ENCODE assay signal across 2 cellular contexts in genomic region chrX:12948495-12948894, GRCh38.
TF ChIP-seq lines count a peak whose summit lies in the region.

No MANE protein-coding gene starts in this region.

TF ChIP-seq in IMR-90, 13 proteins besides CTCF, POLR2A, EP300 and RAD21:
- TF ChIP-seq MAFK (IDR thresholded peaks at IDR 0.05; ENCODE audit: low read depth, low read length) (no peak), SMC3 (IDR thresholded peaks at IDR 0.05; ENCODE audit: low read depth, low read length) (no peak), FOS (IDR thresholded peaks at IDR 0.05; ENCODE audit: low read depth, low read length) (no peak), NFE2L2 (IDR thresholded peaks at IDR 0.05; ENCODE audit: low read depth, low read length) (no peak), MXI1 (IDR thresholded peaks at IDR 0.05; ENCODE audit: borderline replicate concordance, low read depth, low read length) (no peak), MAZ (IDR thresholded peaks at IDR 0.05; ENCODE audit: borderline replicate concordance, low read depth, low read length) (no peak), CEBPB (IDR thresholded peaks at IDR 0.05; ENCODE audit: low read depth, low read length) (no peak), RFX5 (IDR thresholded peaks at IDR 0.05; ENCODE audit: low read depth, low read length) (no peak), USF2 (IDR thresholded peaks at IDR 0.05; ENCODE audit: low read depth, low read length) (no peak), BHLHE40 (IDR thresholded peaks at IDR 0.05; ENCODE audit: low read depth, low read length) (no peak), CHD1 (IDR thresholded peaks at IDR 0.05; ENCODE audit: low read depth, low read length) (no peak), RCOR1 (IDR thresholded peaks at IDR 0.05; ENCODE audit: insufficient replicate concordance, low read length) (no peak)
- TF ChIP-seq, protein P1, sequence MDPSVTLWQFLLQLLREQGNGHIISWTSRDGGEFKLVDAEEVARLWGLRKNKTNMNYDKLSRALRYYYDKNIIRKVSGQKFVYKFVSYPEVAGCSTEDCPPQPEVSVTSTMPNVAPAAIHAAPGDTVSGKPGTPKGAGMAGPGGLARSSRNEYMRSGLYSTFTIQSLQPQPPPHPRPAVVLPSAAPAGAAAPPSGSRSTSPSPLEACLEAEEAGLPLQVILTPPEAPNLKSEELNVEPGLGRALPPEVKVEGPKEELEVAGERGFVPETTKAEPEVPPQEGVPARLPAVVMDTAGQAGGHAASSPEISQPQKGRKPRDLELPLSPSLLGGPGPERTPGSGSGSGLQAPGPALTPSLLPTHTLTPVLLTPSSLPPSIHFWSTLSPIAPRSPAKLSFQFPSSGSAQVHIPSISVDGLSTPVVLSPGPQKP (IDR thresholded peaks at IDR 0.05; ENCODE audit: borderline replicate concordance, low read depth, low read length), result no peak

TF ChIP-seq in GM12878, 131 proteins besides CTCF, POLR2A, EP300 and RAD21:
- 0 out of 2 replicates have a peak, but pooled peaks have one; percentile 25 for TF ChIP-seq ATF7 (IDR thresholded peaks at IDR 0.05; ENCODE audit: low read depth)
- TF ChIP-seq IKZF2 (IDR thresholded peaks at IDR 0.05), result peak in 1 of 2 experiments; percentile 51; a peak in 2 of 4 replicates
- TF ChIP-seq, protein P2, sequence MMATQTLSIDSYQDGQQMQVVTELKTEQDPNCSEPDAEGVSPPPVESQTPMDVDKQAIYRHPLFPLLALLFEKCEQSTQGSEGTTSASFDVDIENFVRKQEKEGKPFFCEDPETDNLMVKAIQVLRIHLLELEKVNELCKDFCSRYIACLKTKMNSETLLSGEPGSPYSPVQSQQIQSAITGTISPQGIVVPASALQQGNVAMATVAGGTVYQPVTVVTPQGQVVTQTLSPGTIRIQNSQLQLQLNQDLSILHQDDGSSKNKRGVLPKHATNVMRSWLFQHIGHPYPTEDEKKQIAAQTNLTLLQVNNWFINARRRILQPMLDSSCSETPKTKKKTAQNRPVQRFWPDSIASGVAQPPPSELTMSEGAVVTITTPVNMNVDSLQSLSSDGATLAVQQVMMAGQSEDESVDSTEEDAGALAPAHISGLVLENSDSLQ (IDR thresholded peaks at IDR 0.05), result 0 out of 2 replicates have a peak, but pooled peaks have one; percentile 19
- TF ChIP-seq HSF1 (IDR thresholded peaks at IDR 0.05; ENCODE audit: low read depth, low read length), result no peak
